8 cellular contexts compared by ENCODE assay signal in genomic region chr10:12130237-12130872, GRCh38. TPM values are rescaled to one million over a fixed set of nuclear protein-coding genes. Genes with fewer than 3 reads are reported as not detected.
DNase-seq lines count a peak whose midpoint lies in the region; ATAC-seq, FAIRE-seq and TF ChIP-seq lines count a peak whose summit lies in the region.

No MANE protein-coding gene starts in this region.

- POLR2A ChIA-PET in activated CD4-positive, alpha-beta memory T cell treated with anti-CD3 and anti-CD28 coated beads for 36 hours (lab: Charles Lee): interaction anchor here (1.2 kb wide), 1 partner anchor 87 kb away, joined by 5 read pairs; the partner anchor contains the start of gene UPF2

- H3K9ac ChIP-seq in muscle layer of colon (ENCODE audit: low read length): no peak overlapping the region

- H3K4me3 ChIP-seq in muscle layer of colon (ENCODE audit: low read depth in 1 of 2, low read length in 2 of 2) (peak overlapping the region; percentile 69 to 83), upper lobe of left lung (peak overlapping the region; percentile 89 to 99 (median 98))

- no peaks in the 10 kb centered on the region for H3K9me3 ChIP-seq in muscle layer of colon (ENCODE audit: low read length)
- no peaks in the 10 kb centered on the region for H3K9me3 ChIP-seq in upper lobe of left lung

- DNase-seq in AG20443 (ENCODE audit: low spot score) (peak; percentile 68), GM12891 (ENCODE audit: insufficient read length, low spot score) (peak; percentile 35), NCI-H2171 treated with DMSO at 0.1 percent for 48 hours (lab: John Stamatoyannopoulos, UW) (peak; percentile 46), upper lobe of left lung (peak in 1 of 2 donors; percentile 26)
- DNase-seq in activated CD4-positive, alpha-beta memory T cell treated with anti-CD3 and anti-CD28 coated beads for 36 hours: peak; percentile 57

- 30 to 32% methylated on average over 11 of the region's 11 CpGs for WGBS in upper lobe of left lung, 2 donors

- TF ChIP-seq CTCF in upper lobe of left lung (IDR thresholded peaks at IDR 0.05): peak in 4 of 6 experiments; percentile 18 to 33 (median 20)

- CTCF ChIA-PET in activated CD4-positive, alpha-beta memory T cell treated with anti-CD3 and anti-CD28 coated beads for 36 hours (lab: Charles Lee): interaction anchor here (1.2 to 1.6 kb wide), 2 partner anchors 88 to 143 kb away, joined by 5 to 8 read pairs; partner anchors contain the start of gene UPF2

- ATAC-seq in HG02870 (IDR thresholded peaks at IDR 0.05; ENCODE audit: unreplicated experiment) (peak; percentile 41), esophagus mucosa (peak; percentile 24), upper lobe of left lung (ENCODE audit: low FRiP score in 2 of 2) (peak in 1 of 2 donors; percentile 69)

- H3K27me3 ChIP-seq in muscle layer of colon (ENCODE audit: control insufficient read depth in 1 of 2, insufficient read depth in 2 of 2, low read length in 2 of 2) (no peaks in the 10 kb centered on the region), upper lobe of left lung (no peaks in the 10 kb centered on the region)

- FAIRE-seq in GM12891 (lab: Jason Lieb, UNC): peak; percentile 90

- TF ChIP-seq EP300 in upper lobe of left lung (IDR thresholded peaks at IDR 0.05): no peak

- intact Hi-C loops in activated CD4-positive, alpha-beta memory T cell treated with anti-CD3 and anti-CD28 coated beads for 36 hours (cut with micrococcal nuclease): loop anchor here (2.0 kb wide), 1 partner anchor 62 kb away; the partner anchor contains the start of gene DHTKD1

- H3K4me1 ChIP-seq in muscle layer of colon (ENCODE audit: insufficient read depth, low read length): no peaks in the 10 kb centered on the region
- H3K4me1 ChIP-seq in upper lobe of left lung: peaks cover 0 to 13% (median 9%) of the 10 kb centered on the region in 4 donors

- H3K27ac ChIP-seq in muscle layer of colon (ENCODE audit: low read depth, low read length): peak overlapping the region; percentile 90
- H3K27ac ChIP-seq in upper lobe of left lung: peak overlapping the region in 3 of 4 donors; percentile 92 to 95 (median 94)

- H3K36me3 Mint-ChIP-seq in activated CD4-positive, alpha-beta memory T cell treated with anti-CD3 and anti-CD28 coated beads for 36 hours: peaks cover 10% of the 10 kb centered on the region

- no peak for TF ChIP-seq POLR2A in GM12891 (IDR thresholded peaks at IDR 0.05; ENCODE audit: low read depth, low read length)
- TF ChIP-seq POLR2A in upper lobe of left lung (IDR thresholded peaks at IDR 0.05): no peak

- H3K36me3 ChIP-seq in muscle layer of colon (ENCODE audit: insufficient read depth, low read length) (no peaks in the 10 kb centered on the region), upper lobe of left lung (peaks cover 0 to 8% (median 0%) of the 10 kb centered on the region in 4 donors)

- H3K27me3 Mint-ChIP-seq in activated CD4-positive, alpha-beta memory T cell treated with anti-CD3 and anti-CD28 coated beads for 36 hours: no peaks in the 10 kb centered on the region

- H3K4me1 Mint-ChIP-seq in activated CD4-positive, alpha-beta memory T cell treated with anti-CD3 and anti-CD28 coated beads for 36 hours (ENCODE audit: low read depth): peaks cover 29% of the 10 kb centered on the region

- no peaks in the 10 kb centered on the region for H3K9me3 Mint-ChIP-seq in activated CD4-positive, alpha-beta memory T cell treated with anti-CD3 and anti-CD28 coated beads for 36 hours

- H3K4me3 Mint-ChIP-seq in activated CD4-positive, alpha-beta memory T cell treated with anti-CD3 and anti-CD28 coated beads for 36 hours: peak overlapping the region; percentile 83

- H3K27ac Mint-ChIP-seq in activated CD4-positive, alpha-beta memory T cell treated with anti-CD3 and anti-CD28 coated beads for 36 hours: peak overlapping the region; percentile 52

TF ChIP-seq in GM12891, 5 proteins besides CTCF, POLR2A, EP300 and RAD21:
- TF ChIP-seq POU2F2 (IDR thresholded peaks at IDR 0.05; ENCODE audit: low read depth, low read length): no peak
- TF ChIP-seq POLR2AphosphoS5 (IDR thresholded peaks at IDR 0.05; ENCODE audit: low read depth, low read length): no peak
- TF ChIP-seq PAX5 (IDR thresholded peaks at IDR 0.05; ENCODE audit: insufficient read depth, low read length, severe bottlenecking): no peak
- no peak for TF ChIP-seq TAF1 (IDR thresholded peaks at IDR 0.05; ENCODE audit: low read depth, low read length)
- TF ChIP-seq SPI1 (IDR thresholded peaks at IDR 0.05; ENCODE audit: low read depth, low read length): no peak

RNA-seq across cellular contexts. Expression of gene SEC61A2, which starts 0.9 kb away (rescaled TPM):
- 8.8 TPM for polyA plus RNA-seq in GM12891 (2012; ENCODE audit: low read depth, missing spikeins)
- total RNA-seq in activated CD4-positive, alpha-beta memory T cell treated with anti-CD3 and anti-CD28 coated beads for 36 hours: 10 to 100 TPM; 14.4 to 14.6 TPM
- total RNA-seq in esophagus mucosa: 2.8 TPM
- 1 to 10 TPM; 3.2 to 9.3 (median 5.9) TPM for total RNA-seq in upper lobe of left lung
